ENCODE assay signal across 3 cellular contexts in genomic region chr11:15956302-15956701, GRCh38.
"Had no signal": no experiment of that assay in that cellular context is flagged by ENCODE, and none has a peak within 500 bp of the region (broad histone marks: within the 10 kb centered on the region; RNA-seq: fewer than 3 reads in every experiment).

No MANE protein-coding gene starts in this region.

- H3K4me3 ChIP-seq: GM12878 had no signal

- ATAC-seq: GM12878 had no signal

- DNase-seq: GDM1, GF-D8 had no signal
